Comparison of ENCODE assay signal across 36 cellular contexts in genomic region chr1:75469586-75470173, GRCh38.
"Had no signal": no experiment of that assay in that cellular context is flagged by ENCODE, and none has a peak within 500 bp of the region (broad histone marks: within the 10 kb centered on the region; RNA-seq: fewer than 3 reads in every experiment).

No MANE protein-coding gene starts in this region.

- ATAC-seq: activated naive CD8-positive, alpha-beta T cell treated with anti-CD3 and anti-CD28 coated beads, Interleukin-2, amount 50 U/mL, for 24 hours; activated T-cell treated with anti-CD3 and anti-CD28 coated beads, Interleukin-2, amount 50 U/mL, for 4 hours; PC-3; Right ventricle myocardium inferior had no signal

- FAIRE-seq: bronchial epithelial cell had no signal

- DNase-seq: activated B cell treated with CpG ODN at 0.5 μM for 24 hours; activated CD4-positive, alpha-beta memory T cell treated with anti-CD3 and anti-CD28 coated beads for 36 hours; activated CD4-positive, alpha-beta T cell treated with anti-CD3 and anti-CD28 coated beads for 4 hours; activated CD4-positive, alpha-beta T cell treated with anti-CD3 and anti-CD28 coated beads, Interleukin-2, amount 50 U/mL, for 1 hour; activated CD4-positive, CD25-positive, alpha-beta regulatory T cell treated with anti-CD3 and anti-CD28 coated beads, Interleukin-2, amount 50 U/mL, for 72 hours; activated CD8-positive, alpha-beta memory T cell treated with anti-CD3 and anti-CD28 coated beads, Interleukin-2, amount 50 U/mL, for 4 hours; activated effector memory CD4-positive, alpha-beta T cell treated with Interleukin-2 at 50 U/mL for 16 hours; activated naive CD4-positive, alpha-beta T cell treated with anti-CD3 and anti-CD28 coated beads, Interleukin-2, amount 10 ng/mL, durations not matched to agents 7 days and 5 days; activated naive CD8-positive, alpha-beta T cell treated with anti-CD3 and anti-CD28 coated beads, Interleukin-2, amount 50 U/mL, for 24 hours; activated T-cell treated with anti-CD3 and anti-CD28 coated beads for 4 hours; activated T-cell treated with anti-CD3 and anti-CD28 coated beads, Interleukin-2, amount 50 U/mL, for 4 hours; anterior cingulate cortex; caudate nucleus; cerebellar nuclear complex; Karpas-422; KBM-7; MG63; NCI-H1048; NCI-H1105 treated with DMSO at 0.1 percent for 48 hours; NCI-H1436 treated with DMSO at 0.1 percent for 48 hours; NCI-H1694 treated with DMSO at 0.1 percent for 48 hours; NCI-H2029; NCI-H2171 treated with DMSO at 0.1 percent for 48 hours; NCI-H2227 treated with DMSO at 0.1 percent for 48 hours; NCI-H446 treated with DMSO at 0.1 percent for 48 hours; NCI-H524; NCI-H69; PC-3; Peyer's patch; SIG-M5; SW 1271; T-helper 1 cell; T-helper 2 cell; T-helper 9 cell had no signal
